In genomic region chr4:888029-888428, GRCh38 we compare ENCODE assay signal across 1 cellular context.
TF ChIP-seq lines count a peak whose summit lies in the region.

No MANE protein-coding gene starts in this region.

TF ChIP-seq in WTC11, 78 proteins besides CTCF, POLR2A, EP300 and RAD21:
- TF ChIP-seq CBFB (CRISPR knock-in tag; IDR thresholded peaks at IDR 0.05; ENCODE audit: low read depth) (no peak), ZNF532 (CRISPR knock-in tag; IDR thresholded peaks at IDR 0.05; ENCODE audit: borderline replicate concordance) (no peak), FOXP4 (CRISPR knock-in tag; IDR thresholded peaks at IDR 0.05) (no peak), RELA (CRISPR knock-in tag; IDR thresholded peaks at IDR 0.05; ENCODE audit: borderline replicate concordance) (no peak), ATF6 (CRISPR knock-in tag; IDR thresholded peaks at IDR 0.05) (no peak), HMGA2 (CRISPR knock-in tag; IDR thresholded peaks at IDR 0.05) (no peak), ZNF416 (CRISPR knock-in tag; IDR thresholded peaks at IDR 0.05) (no peak), E2F5 (CRISPR knock-in tag; IDR thresholded peaks at IDR 0.05) (no peak)
- TF ChIP-seq, protein P1, sequence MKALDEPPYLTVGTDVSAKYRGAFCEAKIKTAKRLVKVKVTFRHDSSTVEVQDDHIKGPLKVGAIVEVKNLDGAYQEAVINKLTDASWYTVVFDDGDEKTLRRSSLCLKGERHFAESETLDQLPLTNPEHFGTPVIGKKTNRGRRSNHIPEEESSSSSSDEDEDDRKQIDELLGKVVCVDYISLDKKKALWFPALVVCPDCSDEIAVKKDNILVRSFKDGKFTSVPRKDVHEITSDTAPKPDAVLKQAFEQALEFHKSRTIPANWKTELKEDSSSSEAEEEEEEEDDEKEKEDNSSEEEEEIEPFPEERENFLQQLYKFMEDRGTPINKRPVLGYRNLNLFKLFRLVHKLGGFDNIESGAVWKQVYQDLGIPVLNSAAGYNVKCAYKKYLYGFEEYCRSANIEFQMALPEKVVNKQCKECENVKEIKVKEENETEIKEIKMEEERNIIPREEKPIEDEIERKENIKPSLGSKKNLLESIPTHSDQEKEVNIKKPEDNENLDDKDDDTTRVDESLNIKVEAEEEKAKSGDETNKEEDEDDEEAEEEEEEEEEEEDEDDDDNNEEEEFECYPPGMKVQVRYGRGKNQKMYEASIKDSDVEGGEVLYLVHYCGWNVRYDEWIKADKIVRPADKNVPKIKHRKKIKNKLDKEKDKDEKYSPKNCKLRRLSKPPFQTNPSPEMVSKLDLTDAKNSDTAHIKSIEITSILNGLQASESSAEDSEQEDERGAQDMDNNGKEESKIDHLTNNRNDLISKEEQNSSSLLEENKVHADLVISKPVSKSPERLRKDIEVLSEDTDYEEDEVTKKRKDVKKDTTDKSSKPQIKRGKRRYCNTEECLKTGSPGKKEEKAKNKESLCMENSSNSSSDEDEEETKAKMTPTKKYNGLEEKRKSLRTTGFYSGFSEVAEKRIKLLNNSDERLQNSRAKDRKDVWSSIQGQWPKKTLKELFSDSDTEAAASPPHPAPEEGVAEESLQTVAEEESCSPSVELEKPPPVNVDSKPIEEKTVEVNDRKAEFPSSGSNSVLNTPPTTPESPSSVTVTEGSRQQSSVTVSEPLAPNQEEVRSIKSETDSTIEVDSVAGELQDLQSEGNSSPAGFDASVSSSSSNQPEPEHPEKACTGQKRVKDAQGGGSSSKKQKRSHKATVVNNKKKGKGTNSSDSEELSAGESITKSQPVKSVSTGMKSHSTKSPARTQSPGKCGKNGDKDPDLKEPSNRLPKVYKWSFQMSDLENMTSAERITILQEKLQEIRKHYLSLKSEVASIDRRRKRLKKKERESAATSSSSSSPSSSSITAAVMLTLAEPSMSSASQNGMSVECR (CRISPR knock-in tag; IDR thresholded peaks at IDR 0.05; ENCODE audit: borderline replicate concordance), result no peak
